Comparison of ENCODE assay signal across 29 cellular contexts in genomic region chr18:27277554-27277953, GRCh38.
"Had no signal": no experiment of that assay in that cellular context is flagged by ENCODE, and none has a peak within 500 bp of the region (broad histone marks: within the 10 kb centered on the region; RNA-seq: fewer than 3 reads in every experiment).

No MANE protein-coding gene starts in this region.

- H3K27me3 Mint-ChIP-seq: activated CD4-positive, alpha-beta memory T cell treated with anti-CD3 and anti-CD28 coated beads, Interleukin-2, amount 10 ng/mL, durations not matched to agents 7 days and 5 days; activated CD4-positive, alpha-beta T cell treated with anti-CD3 and anti-CD28 coated beads, Interleukin-2, amount 10 ng/mL, durations not matched to agents 7 days and 5 days; activated naive CD8-positive, alpha-beta T cell; activated T-helper 17 cell treated with anti-CD3 and anti-CD28 coated beads, Interleukin-2, amount 50 U/mL, for 72 hours; effector memory CD8-positive, alpha-beta T cell had no signal

- H3K27me3 ChIP-seq: brain microvascular endothelial cell, esophagus muscularis mucosa, gastrocnemius medialis, heart left ventricle had no signal

- H3K27ac Mint-ChIP-seq: activated CD4-positive, alpha-beta memory T cell treated with anti-CD3 and anti-CD28 coated beads, Interleukin-2, amount 10 ng/mL, durations not matched to agents 7 days and 5 days; activated CD4-positive, alpha-beta T cell treated with anti-CD3 and anti-CD28 coated beads, Interleukin-2, amount 10 ng/mL, durations not matched to agents 7 days and 5 days; activated naive CD8-positive, alpha-beta T cell; activated T-helper 17 cell treated with anti-CD3 and anti-CD28 coated beads, Interleukin-2, amount 50 U/mL, for 72 hours; effector memory CD8-positive, alpha-beta T cell; WTC11 had no signal

- H3K36me3 Mint-ChIP-seq: activated naive CD8-positive, alpha-beta T cell had no signal

- H3K4me3 Mint-ChIP-seq: activated CD4-positive, alpha-beta memory T cell treated with anti-CD3 and anti-CD28 coated beads, Interleukin-2, amount 10 ng/mL, durations not matched to agents 7 days and 5 days; activated CD4-positive, alpha-beta T cell treated with anti-CD3 and anti-CD28 coated beads, Interleukin-2, amount 10 ng/mL, durations not matched to agents 7 days and 5 days; activated naive CD8-positive, alpha-beta T cell; activated T-cell treated with anti-CD3 and anti-CD28 coated beads, Interleukin-2, amount 50 U/mL, for 4 hours; activated T-helper 17 cell treated with anti-CD3 and anti-CD28 coated beads, Interleukin-2, amount 50 U/mL, for 72 hours; effector memory CD8-positive, alpha-beta T cell; WTC11 had no signal

- H3K9me3 ChIP-seq: esophagus muscularis mucosa, gastrocnemius medialis, heart left ventricle had no signal

- H3K4me1 Mint-ChIP-seq: activated CD4-positive, alpha-beta memory T cell treated with anti-CD3 and anti-CD28 coated beads, Interleukin-2, amount 10 ng/mL, durations not matched to agents 7 days and 5 days; activated CD4-positive, alpha-beta T cell treated with anti-CD3 and anti-CD28 coated beads, Interleukin-2, amount 10 ng/mL, durations not matched to agents 7 days and 5 days; activated T-helper 17 cell treated with anti-CD3 and anti-CD28 coated beads, Interleukin-2, amount 50 U/mL, for 72 hours had no signal

- H3K27ac ChIP-seq: brain microvascular endothelial cell, esophagus muscularis mucosa, foreskin keratinocyte, gastrocnemius medialis, heart left ventricle had no signal

- FAIRE-seq: astrocyte, colon had no signal

- H3K4me3 ChIP-seq: esophagus muscularis mucosa, gastrocnemius medialis, heart left ventricle had no signal

- H3K9me3 Mint-ChIP-seq: activated CD4-positive, alpha-beta T cell treated with anti-CD3 and anti-CD28 coated beads, Interleukin-2, amount 10 ng/mL, durations not matched to agents 7 days and 5 days had no signal

- DNase-seq: activated CD4-positive, alpha-beta memory T cell treated with anti-CD3 and anti-CD28 coated beads, Interleukin-2, amount 10 ng/mL, durations not matched to agents 7 days and 5 days; activated CD4-positive, alpha-beta T cell treated with anti-CD3 and anti-CD28 coated beads for 1 hour; activated CD4-positive, alpha-beta T cell treated with anti-CD3 and anti-CD28 coated beads for 4 hours; activated CD4-positive, alpha-beta T cell treated with anti-CD3 and anti-CD28 coated beads, Interleukin-2, amount 10 ng/mL, durations not matched to agents 7 days and 5 days; activated CD4-positive, alpha-beta T cell treated with anti-CD3 and anti-CD28 coated beads, Interleukin-2, amount 50 U/mL, for 4 hours; activated effector memory CD4-positive, alpha-beta T cell treated with Interleukin-2 at 50 U/mL for 16 hours; activated gamma-delta T cell treated with Interleukin-2 at 50 U/mL for 16 hours; activated naive CD4-positive, alpha-beta T cell treated with anti-CD3 and anti-CD28 coated beads, Interleukin-2, amount 50 U/mL, for 16 hours; activated naive CD4-positive, alpha-beta T cell treated with Interleukin-2 at 50 U/mL for 16 hours; activated T-cell treated with anti-CD3 and anti-CD28 coated beads, Interleukin-2, amount 50 U/mL, for 4 hours; amniotic stem cell; brain microvascular endothelial cell; caudate nucleus; cortex of kidney; dermis blood vessel endothelial cell; effector CD4-positive, alpha-beta T cell; effector memory CD8-positive, alpha-beta T cell; erythroblast; foreskin keratinocyte; gastrocnemius medialis; glutamatergic neuron; heart left ventricle; hypothalamus had no signal

- H3K36me3 ChIP-seq: brain microvascular endothelial cell, esophagus muscularis mucosa, gastrocnemius medialis, heart left ventricle had no signal
